In genomic region chr6:144219056-144219685, GRCh38 we compare ENCODE assay signal across 8 cellular contexts.
DNase-seq lines count a peak whose midpoint lies in the region; ATAC-seq and TF ChIP-seq lines count a peak whose summit lies in the region.

No MANE protein-coding gene starts in this region.

- no peak overlapping the region for H3K9ac ChIP-seq in liver (ENCODE audit: low read depth in 1 of 2, low read length in 2 of 2)

- no peaks in the 10 kb centered on the region for H3K27me3 ChIP-seq in left ventricle myocardium inferior (ENCODE audit: low read depth)
- H3K27me3 ChIP-seq in body of pancreas = no peaks in the 10 kb centered on the region
- H3K27me3 ChIP-seq in liver (ENCODE audit: control insufficient read depth in 4 of 4, insufficient read depth in 4 of 4, low read length in 3 of 4) = no peaks in the 10 kb centered on the region

- TF ChIP-seq CTCF in left ventricle myocardium inferior (IDR thresholded peaks at IDR 0.05; ENCODE audit: borderline replicate concordance) (peak; percentile 76), body of pancreas (IDR thresholded peaks at IDR 0.05) (peak; percentile 18 to 61 (median 54)), liver (IDR thresholded peaks at IDR 0.05; ENCODE audit: low read depth, low read length, missing input control) (peak; percentile 50)

- peaks cover 31% of the 10 kb centered on the region for H3K4me1 ChIP-seq in left ventricle myocardium inferior
- peaks cover 9% of the 10 kb centered on the region for H3K4me1 ChIP-seq in body of pancreas
- peaks cover 1 to 18% (median 12%) of the 10 kb centered on the region in 4 donors for H3K4me1 ChIP-seq in liver (ENCODE audit: control insufficient read depth in 4 of 4, insufficient read depth in 4 of 4, low read length in 3 of 4)

- H3K9me3 ChIP-seq in left ventricle myocardium inferior (replicated peaks) (peaks cover 2% of the 10 kb centered on the region), body of pancreas (no peaks in the 10 kb centered on the region), liver (ENCODE audit: control insufficient read depth in 4 of 4, low read length in 3 of 4) (no peaks in the 10 kb centered on the region)

- DNase-seq in left ventricle myocardium inferior (no peak), Right ventricle myocardium inferior (ENCODE audit: missing footprints) (no peak), NCI-H146 (lab: John Stamatoyannopoulos, UW) (peak; percentile 21), body of pancreas (no peak)

- no peak overlapping the region for H3K27ac ChIP-seq in left ventricle myocardium inferior (replicated peaks)
- H3K27ac ChIP-seq in body of pancreas = no peak overlapping the region
- H3K27ac ChIP-seq in liver (ENCODE audit: low read depth in 1 of 2, low read length in 2 of 2) = no peak overlapping the region

- no peak overlapping the region for H3K4me3 ChIP-seq in left ventricle myocardium inferior
- no peak overlapping the region for H3K4me3 ChIP-seq in body of pancreas
- no peak overlapping the region for H3K4me3 ChIP-seq in liver (ENCODE audit: low read depth in 1 of 3, low read length in 3 of 3)

- H3K36me3 ChIP-seq in left ventricle myocardium inferior = no peaks in the 10 kb centered on the region
- H3K36me3 ChIP-seq in body of pancreas (replicated peaks in 1 of 2; ENCODE audit: insufficient read depth in 1 of 2, low read depth in 2 of 2) = no peaks in the 10 kb centered on the region
- H3K36me3 ChIP-seq in liver (ENCODE audit: control insufficient read depth in 4 of 4, insufficient read depth in 3 of 4, low read depth in 1 of 4, low read length in 3 of 4) = no peaks in the 10 kb centered on the region

- 58 to 61% methylated on average over 3 of the region's 3 CpGs for WGBS in body of pancreas, 2 donors
- 68% methylated on average over 3 of the region's 3 CpGs for WGBS in liver

- no peak for TF ChIP-seq POLR2A in body of pancreas (IDR thresholded peaks at IDR 0.05)

- peak; percentile 80 to 85 for TF ChIP-seq RAD21 in liver (IDR thresholded peaks at IDR 0.05)

- intact Hi-C loops in left ventricle myocardium inferior (cut with micrococcal nuclease) = loop anchor here (2.0 to 10.0 kb wide), 3 partner anchors 63 to 266 kb away; no protein-coding TSS in a partner anchor
- intact Hi-C loops in Right ventricle myocardium inferior (cut with DNase I) = loop anchor here (2.0 to 5.0 kb wide), 2 partner anchors 260 to 542 kb away; partner anchors contain the start of gene PHACTR2
- intact Hi-C loops in body of pancreas (cut with DNase I) = no loop called here

- ATAC-seq in Right ventricle myocardium inferior = no peak
- no peak for ATAC-seq in body of pancreas
- ATAC-seq in HG03378 (IDR thresholded peaks at IDR 0.05; ENCODE audit: unreplicated experiment) = no peak
- no peak for ATAC-seq in HG03045 (IDR thresholded peaks at IDR 0.05; ENCODE audit: unreplicated experiment)
- ATAC-seq in GM21423 (IDR thresholded peaks at IDR 0.05; ENCODE audit: unreplicated experiment) = no peak

TF ChIP-seq in liver, 16 proteins besides CTCF, POLR2A, EP300 and RAD21:
- no peak for TF ChIP-seq HNF4A (conservative IDR thresholded peaks at IDR 0.05)
